Comparison of ENCODE assay signal across 9 cellular contexts in the genomic region with DNA sequence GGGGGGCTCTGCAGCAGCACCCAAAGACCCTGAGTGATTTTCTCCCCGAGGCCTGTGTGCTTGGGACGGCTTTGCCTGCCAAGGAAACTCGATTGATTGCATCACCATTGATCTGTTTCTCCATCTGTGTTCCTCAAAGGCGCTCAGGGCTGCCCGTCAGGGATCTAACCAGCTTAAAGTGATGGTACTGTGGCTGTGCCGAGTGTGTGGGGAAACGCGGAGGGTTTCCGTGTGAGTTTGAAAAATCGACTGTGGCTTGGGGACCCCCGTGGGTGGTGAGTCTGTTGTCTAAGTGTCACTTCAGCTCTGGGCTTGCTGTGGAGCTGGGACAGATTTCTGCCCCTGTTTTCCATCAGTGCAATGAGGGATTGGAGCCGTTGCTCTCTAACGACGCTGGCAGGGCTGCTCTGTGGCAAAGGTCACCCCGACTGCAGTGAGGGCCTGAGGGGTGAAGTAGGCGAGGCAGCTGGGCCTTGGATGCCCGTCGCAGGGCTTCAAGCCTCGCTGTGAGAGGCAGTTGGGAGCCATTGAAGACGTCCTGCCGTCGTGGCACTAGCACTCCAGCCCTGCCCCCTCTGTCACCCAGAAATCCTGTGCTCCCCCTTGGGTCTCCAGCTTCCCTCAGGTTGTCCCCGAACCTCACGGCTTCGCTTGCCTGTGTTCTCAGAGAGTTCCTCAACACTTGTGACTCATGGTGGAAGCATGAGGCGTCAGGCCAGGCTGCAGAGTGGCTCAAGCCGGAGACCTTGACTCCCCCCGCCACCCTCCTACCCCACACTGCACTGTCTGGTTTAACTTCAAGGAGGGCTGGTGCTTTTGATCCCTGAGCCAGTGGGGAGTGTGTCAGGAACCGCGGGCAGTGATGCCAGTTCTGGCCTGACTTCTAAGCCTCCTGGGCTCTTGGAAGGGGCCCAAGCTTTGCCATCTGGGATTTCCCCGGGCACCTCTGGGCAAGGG. TPM values are rescaled to one million over a fixed set of nuclear protein-coding genes. Genes with fewer than 3 reads are reported as not detected.
DNase-seq lines count a peak whose midpoint lies in the region; ATAC-seq and TF ChIP-seq lines count a peak whose summit lies in the region.
"Had no signal": no experiment of that assay in that cellular context is flagged by ENCODE, and none has a peak within 500 bp of the region (broad histone marks: within the 10 kb centered on the region; RNA-seq: fewer than 3 reads in every experiment).

No MANE protein-coding gene starts in this region.

- H3K27ac Mint-ChIP-seq in activated CD4-positive, alpha-beta T cell treated with anti-CD3 and anti-CD28 coated beads, Interleukin-2, amount 10 ng/mL, durations not matched to agents 7 days and 5 days: no peak overlapping the region
- H3K27ac Mint-ChIP-seq in stimulated activated memory B cell treated with anti-CD40 and anti-IgM and Interleukin-4, amounts not matched to agents 10 μg/mL and 1 μg/mL and 100 μg/mL, for 72 hours: no peak overlapping the region

- no peaks in the 10 kb centered on the region for H4K20me1 ChIP-seq in mammary epithelial cell (ENCODE audit: insufficient read depth, low read length)

- H3K27me3 Mint-ChIP-seq in activated CD4-positive, alpha-beta T cell treated with anti-CD3 and anti-CD28 coated beads, Interleukin-2, amount 10 ng/mL, durations not matched to agents 7 days and 5 days: peaks cover 8% of the 10 kb centered on the region
- H3K27me3 Mint-ChIP-seq in stimulated activated memory B cell treated with anti-CD40 and anti-IgM and Interleukin-4, amounts not matched to agents 10 μg/mL and 1 μg/mL and 100 μg/mL, for 72 hours: peaks cover 59% of the 10 kb centered on the region

- TF ChIP-seq CTCF in AG09309 (IDR thresholded peaks at IDR 0.05; ENCODE audit: control insufficient read depth, insufficient read depth, low read depth, low read length, missing control alignments) (no peak), mammary epithelial cell (conservative IDR thresholded peaks at IDR 0.05 in 1 of 2, IDR thresholded peaks at IDR 0.05 in 1 of 2; ENCODE audit: extremely low read depth in 1 of 2, insufficient read depth in 1 of 2, low read depth in 1 of 2, low read length in 2 of 2) (no peak)

- ATAC-seq in stimulated activated memory B cell treated with anti-CD40 and anti-IgM and Interleukin-4, amounts not matched to agents 10 μg/mL and 1 μg/mL and 100 μg/mL, for 72 hours: no peak
- ATAC-seq in GM18861 (IDR thresholded peaks at IDR 0.05; ENCODE audit: unreplicated experiment): no peak

- WGBS in mammary epithelial cell (ENCODE audit: low coverage, missing lambda C conversion rate): 32% methylated on average over 15 of the region's 31 CpGs

- H3K27me3 ChIP-seq in HUES6 (ENCODE audit: control insufficient read depth, insufficient read depth, low read length) (peaks cover 11% of the 10 kb centered on the region), mammary epithelial cell (ENCODE audit: insufficient read depth, low read length) (no peaks in the 10 kb centered on the region)

- H3K36me3 Mint-ChIP-seq in activated CD4-positive, alpha-beta T cell treated with anti-CD3 and anti-CD28 coated beads, Interleukin-2, amount 10 ng/mL, durations not matched to agents 7 days and 5 days (ENCODE audit: low read depth): no peaks in the 10 kb centered on the region
- H3K36me3 Mint-ChIP-seq in stimulated activated memory B cell treated with anti-CD40 and anti-IgM and Interleukin-4, amounts not matched to agents 10 μg/mL and 1 μg/mL and 100 μg/mL, for 72 hours: no peaks in the 10 kb centered on the region

- peak; percentile 20 for DNase-seq in AG09309 (ENCODE audit: low read depth)
- peak; percentile 56 for DNase-seq in mammary epithelial cell
- DNase-seq in mucosa of gallbladder (ENCODE audit: low spot score): peak; percentile 42
- no peak for DNase-seq in activated CD4-positive, alpha-beta T cell treated with anti-CD3 and anti-CD28 coated beads, Interleukin-2, amount 10 ng/mL, durations not matched to agents 7 days and 5 days
- DNase-seq in T-helper 1 cell: no peak
- DNase-seq: Kasumi-1 had no signal

- in situ Hi-C loops in mammary epithelial cell (cut with MboI; ENCODE audit: low sequenced_read_pairs in 2 of 2): no loop called here

- CTCF ChIA-PET in mammary epithelial cell (lab: Charles Lee; ENCODE audit: low non-redundant PET): no interaction called here
- CTCF ChIA-PET in activated CD4-positive, alpha-beta T cell treated with anti-CD3 and anti-CD28 coated beads, Interleukin-2, amount 10 ng/mL, durations not matched to agents 7 days and 5 days (lab: Charles Lee): no interaction called here

- dilution Hi-C loops in mammary epithelial cell (cut with HindIII; ENCODE audit: low sequenced_read_pairs): no loop called here

- H3K4me2 ChIP-seq in mammary epithelial cell (ENCODE audit: insufficient read depth, low read depth, low read length): peak overlapping the region; percentile 49

- peak overlapping the region; percentile 23 for H2AFZ ChIP-seq in mammary epithelial cell (ENCODE audit: low read depth, low read length)

- H3K9me3 ChIP-seq in HUES6 (ENCODE audit: control insufficient read depth, insufficient read depth, low read depth, low read length) (no peaks in the 10 kb centered on the region), mammary epithelial cell (replicated peaks; ENCODE audit: insufficient read depth, low read length) (no peaks in the 10 kb centered on the region)

- H3K4me3 Mint-ChIP-seq in activated CD4-positive, alpha-beta T cell treated with anti-CD3 and anti-CD28 coated beads, Interleukin-2, amount 10 ng/mL, durations not matched to agents 7 days and 5 days: no peak overlapping the region
- no peak overlapping the region for H3K4me3 Mint-ChIP-seq in stimulated activated memory B cell treated with anti-CD40 and anti-IgM and Interleukin-4, amounts not matched to agents 10 μg/mL and 1 μg/mL and 100 μg/mL, for 72 hours

- H3K36me3 ChIP-seq in HUES6 (ENCODE audit: control insufficient read depth, insufficient read depth, low read length): no peaks in the 10 kb centered on the region
- H3K36me3 ChIP-seq in mammary epithelial cell (ENCODE audit: insufficient read depth, low read length): no peaks in the 10 kb centered on the region

- intact Hi-C loops in mammary epithelial cell (cut with micrococcal nuclease): no loop called here

- BruUV-seq in mammary epithelial cell (replicated peaks; lab: Mats Ljungman, UMichigan): no TSS peak

- peaks cover 6% of the 10 kb centered on the region for H3K4me1 Mint-ChIP-seq in activated CD4-positive, alpha-beta T cell treated with anti-CD3 and anti-CD28 coated beads, Interleukin-2, amount 10 ng/mL, durations not matched to agents 7 days and 5 days
- H3K4me1 Mint-ChIP-seq in stimulated activated memory B cell treated with anti-CD40 and anti-IgM and Interleukin-4, amounts not matched to agents 10 μg/mL and 1 μg/mL and 100 μg/mL, for 72 hours: peaks cover 13% of the 10 kb centered on the region

- H3K9ac ChIP-seq in HUES6 (ENCODE audit: low read length) (peak overlapping the region; percentile 4), mammary epithelial cell (ENCODE audit: insufficient read depth, low read length) (no peak overlapping the region)

- H3K79me2 ChIP-seq in mammary epithelial cell (ENCODE audit: insufficient read depth, low read length): no peaks in the 10 kb centered on the region

- POLR2A ChIA-PET in activated CD4-positive, alpha-beta T cell treated with anti-CD3 and anti-CD28 coated beads, Interleukin-2, amount 10 ng/mL, durations not matched to agents 7 days and 5 days (lab: Charles Lee): no interaction called here

- H3K27ac ChIP-seq in HUES6 (ENCODE audit: low read depth, low read length): no peak overlapping the region
- H3K27ac ChIP-seq in mammary epithelial cell (ENCODE audit: insufficient read depth, low read depth, low read length): no peak overlapping the region

- H3K4me1 ChIP-seq in HUES6 (ENCODE audit: control insufficient read depth, insufficient read depth, low read length) (peaks cover 12% of the 10 kb centered on the region; the same call in 1 of the 2 replicates), mammary epithelial cell (ENCODE audit: insufficient read depth, low read length) (peaks cover 15% of the 10 kb centered on the region)

- H3K9me3 Mint-ChIP-seq in activated CD4-positive, alpha-beta T cell treated with anti-CD3 and anti-CD28 coated beads, Interleukin-2, amount 10 ng/mL, durations not matched to agents 7 days and 5 days: no peaks in the 10 kb centered on the region
- H3K9me3 Mint-ChIP-seq in stimulated activated memory B cell treated with anti-CD40 and anti-IgM and Interleukin-4, amounts not matched to agents 10 μg/mL and 1 μg/mL and 100 μg/mL, for 72 hours: no peaks in the 10 kb centered on the region

- no peak overlapping the region for H3K4me3 ChIP-seq in AG09309 (ENCODE audit: control insufficient read depth, low read depth, low read length)
- no peak overlapping the region for H3K4me3 ChIP-seq in HUES6 (ENCODE audit: low read depth, low read length)
- H3K4me3 ChIP-seq in mammary epithelial cell (replicated peaks in 1 of 3; ENCODE audit: insufficient read depth in 1 of 3, low read depth in 2 of 3, low read length in 3 of 3): no peak overlapping the region

RNA-seq across cellular contexts. Expression of gene CACNA1I, which starts 21.8 kb away (rescaled TPM):
- total RNA-seq in mammary epithelial cell: under 1 TPM in 1 of 2 donors, not detected in 1; under 0.01 TPM
- 0.01 TPM for polyA plus RNA-seq in mammary epithelial cell
- not detected for polyA minus RNA-seq in mammary epithelial cell
- total RNA-seq in mucosa of gallbladder: 0.43 TPM
- total RNA-seq in activated CD4-positive, alpha-beta T cell treated with anti-CD3 and anti-CD28 coated beads, Interleukin-2, amount 10 ng/mL, durations not matched to agents 7 days and 5 days: 1 to 10 TPM; 8.4 to 9.3 TPM

RNA-seq across cellular contexts. Expression of gene RPS19BP1, which starts 59.8 kb away (rescaled TPM):
- total RNA-seq in mammary epithelial cell (10 to 100 TPM; 35.7 to 81.3 TPM), mucosa of gallbladder (76.9 TPM)
- polyA plus RNA-seq in mammary epithelial cell: 89.0 TPM
- 12.5 TPM for polyA minus RNA-seq in mammary epithelial cell
- 10 to 100 TPM; 51.8 to 69.3 TPM for total RNA-seq in activated CD4-positive, alpha-beta T cell treated with anti-CD3 and anti-CD28 coated beads, Interleukin-2, amount 10 ng/mL, durations not matched to agents 7 days and 5 days

Comparison
In these comparisons a context has a peak if more than half of its experiments do, and no peak if none do; other contexts are left out.
1. DNase-seq: peak in AG09309 (single experiment), mammary epithelial cell (single experiment) and mucosa of gallbladder (single experiment); none in activated CD4-positive, alpha-beta T cell treated with anti-CD3 and anti-CD28 coated beads, Interleukin-2, amount 10 ng/mL, durations not matched to agents 7 days and 5 days (single experiment) and T-helper 1 cell (0 of 5).